Comparison of ENCODE assay signal across 8 cellular contexts in genomic region chrX:40173662-40174593, GRCh38.
DNase-seq lines count a peak whose midpoint lies in the region; ATAC-seq and TF ChIP-seq lines count a peak whose summit lies in the region.

No MANE protein-coding gene starts in this region.

- DNase-seq in NCI-H2081 (lab: John Stamatoyannopoulos, UW) (peak; percentile 35 to 81), NCI-H2081 treated with DMSO at 0.1 percent for 48 hours (lab: John Stamatoyannopoulos, UW) (no peak), Peyer's patch (peak; percentile 56 to 73 (median 62))
- DNase-seq in activated naive CD4-positive, alpha-beta T cell treated with Interleukin-2 at 50 U/mL for 16 hours = peak; percentile 79
- DNase-seq in stimulated activated CD4-positive, alpha-beta T cell treated with anti-CD3 and anti-CD28 coated beads, Interleukin-2, amount 100 ng/mL, for 24 hours = peak; percentile 73 to 75

- peak overlapping the region; percentile 25 to 72 (median 60) for H3K4me3 ChIP-seq in Peyer's patch
- H3K4me3 ChIP-seq in iPS-15b (ENCODE audit: low read depth, low read length) = peak overlapping the region; percentile 70

- no peak for TF ChIP-seq CTCF in Peyer's patch (IDR thresholded peaks at IDR 0.05)

- ATAC-seq in HG03095 (IDR thresholded peaks at IDR 0.05; ENCODE audit: unreplicated experiment) (no peak), GM21576 (IDR thresholded peaks at IDR 0.05; ENCODE audit: unreplicated experiment) (no peak)

- H3K4me1 ChIP-seq in Peyer's patch (peaks cover 0 to 24% (median 0%) of the 10 kb centered on the region in 4 donors), iPS-15b (ENCODE audit: control insufficient read depth, insufficient read depth, low read length) (peaks cover 23% of the 10 kb centered on the region)

- H3K27ac ChIP-seq in Peyer's patch = peak overlapping the region; percentile 91 to 100 (median 99)

- H3K9ac ChIP-seq in iPS-15b (ENCODE audit: low read depth, low read length) = peak overlapping the region; percentile 41

- H3K9me3 ChIP-seq in Peyer's patch (no peaks in the 10 kb centered on the region), iPS-15b (ENCODE audit: control insufficient read depth, insufficient read depth, low read length) (no peaks in the 10 kb centered on the region)

- no peak for TF ChIP-seq POLR2A in Peyer's patch (IDR thresholded peaks at IDR 0.05)

- no peaks in the 10 kb centered on the region for H3K27me3 ChIP-seq in Peyer's patch
- H3K27me3 ChIP-seq in iPS-15b (ENCODE audit: control insufficient read depth, insufficient read depth, low read length) = peaks cover 27% of the 10 kb centered on the region

- H3K36me3 ChIP-seq in Peyer's patch (no peaks in the 10 kb centered on the region), iPS-15b (ENCODE audit: control insufficient read depth, insufficient read depth, low read length) (no peaks in the 10 kb centered on the region)
